1 cellular context compared by ENCODE assay signal in the genomic region with DNA sequence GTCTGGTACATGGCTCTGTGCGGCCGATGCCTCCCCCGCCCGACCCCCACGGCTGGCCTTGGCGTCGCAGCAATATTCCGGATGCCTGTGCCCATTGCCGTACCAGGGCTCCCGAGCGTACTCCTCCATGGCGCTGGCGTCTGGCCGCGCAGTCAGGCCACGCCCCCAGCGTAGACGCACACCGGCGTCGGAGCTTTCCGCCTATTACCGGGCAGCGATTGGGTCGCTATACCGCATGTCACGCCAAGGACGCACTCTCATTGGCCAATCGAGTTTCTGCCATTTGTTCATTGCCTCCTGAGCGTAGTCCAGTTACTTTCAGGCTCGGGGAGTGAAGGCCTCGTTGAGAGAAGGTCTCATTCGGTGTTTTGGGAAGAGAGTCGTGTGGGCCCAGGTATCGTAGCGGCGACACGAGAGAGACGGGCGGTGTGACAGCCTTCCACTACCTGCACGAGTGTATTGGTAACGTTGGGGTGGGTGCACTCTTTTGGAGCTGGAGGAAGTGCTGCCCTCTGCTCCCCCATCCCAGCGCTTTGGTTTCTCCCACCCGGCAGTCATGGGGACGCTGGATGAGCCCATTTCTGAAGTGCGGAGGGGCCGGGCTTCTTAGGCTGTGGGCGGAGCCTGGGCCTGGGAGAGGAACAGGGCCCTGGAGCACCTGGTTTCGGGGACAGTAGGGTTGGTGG.
TF ChIP-seq lines count a peak whose summit lies in the region.

A gene with protein sequence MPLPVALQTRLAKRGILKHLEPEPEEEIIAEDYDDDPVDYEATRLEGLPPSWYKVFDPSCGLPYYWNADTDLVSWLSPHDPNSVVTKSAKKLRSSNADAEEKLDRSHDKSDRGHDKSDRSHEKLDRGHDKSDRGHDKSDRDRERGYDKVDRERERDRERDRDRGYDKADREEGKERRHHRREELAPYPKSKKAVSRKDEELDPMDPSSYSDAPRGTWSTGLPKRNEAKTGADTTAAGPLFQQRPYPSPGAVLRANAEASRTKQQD (plus strand): TSS at position 310 of the 686 bp plus-strand sequence. CDS start 580 bp downstream, outside the sequence.
Gene TIMM17B, minus strand, starts transcription at position 148 of the 686 bp plus-strand sequence. Its CDS starts 19 bp downstream, at position 129.

TF ChIP-seq in HepG2, 621 proteins besides CTCF, POLR2A, EP300 and RAD21 (continued from another document and continues in another):
- TF ChIP-seq, protein P1, sequence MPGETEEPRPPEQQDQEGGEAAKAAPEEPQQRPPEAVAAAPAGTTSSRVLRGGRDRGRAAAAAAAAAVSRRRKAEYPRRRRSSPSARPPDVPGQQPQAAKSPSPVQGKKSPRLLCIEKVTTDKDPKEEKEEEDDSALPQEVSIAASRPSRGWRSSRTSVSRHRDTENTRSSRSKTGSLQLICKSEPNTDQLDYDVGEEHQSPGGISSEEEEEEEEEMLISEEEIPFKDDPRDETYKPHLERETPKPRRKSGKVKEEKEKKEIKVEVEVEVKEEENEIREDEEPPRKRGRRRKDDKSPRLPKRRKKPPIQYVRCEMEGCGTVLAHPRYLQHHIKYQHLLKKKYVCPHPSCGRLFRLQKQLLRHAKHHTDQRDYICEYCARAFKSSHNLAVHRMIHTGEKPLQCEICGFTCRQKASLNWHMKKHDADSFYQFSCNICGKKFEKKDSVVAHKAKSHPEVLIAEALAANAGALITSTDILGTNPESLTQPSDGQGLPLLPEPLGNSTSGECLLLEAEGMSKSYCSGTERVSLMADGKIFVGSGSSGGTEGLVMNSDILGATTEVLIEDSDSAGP (CRISPR knock-in tag; IDR thresholded peaks at IDR 0.05; ENCODE audit: borderline replicate concordance): peak; percentile 33
- no peak; the same call in 1 of the 2 replicates for TF ChIP-seq HBP1 (CRISPR knock-in tag; IDR thresholded peaks at IDR 0.05; ENCODE audit: low read depth)
- TF ChIP-seq GATA4 (IDR thresholded peaks at IDR 0.05; ENCODE audit: borderline replicate concordance, low read depth): peak; percentile 15; the same call in 1 of the 2 replicates
- TF ChIP-seq SUZ12 (IDR thresholded peaks at IDR 0.05; ENCODE audit: low read depth, low read length): no peak
- peak; percentile 85 for TF ChIP-seq RBFOX2 (IDR thresholded peaks at IDR 0.05; ENCODE audit: low read depth, low read length)
- TF ChIP-seq ZNF761 (CRISPR knock-in tag; conservative IDR thresholded peaks at IDR 0.05): no peak
- peak; percentile 79 for TF ChIP-seq FOXK2 (IDR thresholded peaks at IDR 0.05)
- no peak; the same call in none of the 2 replicates for TF ChIP-seq THAP11 (CRISPR knock-in tag; IDR thresholded peaks at IDR 0.05)
- TF ChIP-seq SAP130 (CRISPR knock-in tag; IDR thresholded peaks at IDR 0.05; ENCODE audit: low read depth): peak; percentile 63
- TF ChIP-seq AGO1 (IDR thresholded peaks at IDR 0.05; ENCODE audit: low read depth, low read length, poor library complexity, severe bottlenecking): no peak
- no peak for TF ChIP-seq TSC22D2 (CRISPR knock-in tag; IDR thresholded peaks at IDR 0.05; ENCODE audit: borderline replicate concordance)
- 0 out of 2 replicates have a peak, but pooled peaks have one; percentile 71 for TF ChIP-seq ZNF333 (CRISPR knock-in tag; IDR thresholded peaks at IDR 0.05; ENCODE audit: borderline replicate concordance)
- no peak for TF ChIP-seq SOX5 (CRISPR knock-in tag; IDR thresholded peaks at IDR 0.05; ENCODE audit: borderline replicate concordance)
- TF ChIP-seq TRIM24 (CRISPR knock-in tag; IDR thresholded peaks at IDR 0.05): no peak
- TF ChIP-seq HNRNPK (IDR thresholded peaks at IDR 0.05; ENCODE audit: low read depth, low read length, poor library complexity, severe bottlenecking): no peak
- no peak for TF ChIP-seq ZNF20 (CRISPR knock-in tag; IDR thresholded peaks at IDR 0.05)
- TF ChIP-seq ZNF138 (CRISPR knock-in tag; IDR thresholded peaks at IDR 0.05; ENCODE audit: low read depth): no peak
- TF ChIP-seq DRAP1 (CRISPR knock-in tag; IDR thresholded peaks at IDR 0.05): peak; percentile 84
- TF ChIP-seq KDM1A (CRISPR knock-in tag; IDR thresholded peaks at IDR 0.05): no peak
- TF ChIP-seq, protein P2, sequence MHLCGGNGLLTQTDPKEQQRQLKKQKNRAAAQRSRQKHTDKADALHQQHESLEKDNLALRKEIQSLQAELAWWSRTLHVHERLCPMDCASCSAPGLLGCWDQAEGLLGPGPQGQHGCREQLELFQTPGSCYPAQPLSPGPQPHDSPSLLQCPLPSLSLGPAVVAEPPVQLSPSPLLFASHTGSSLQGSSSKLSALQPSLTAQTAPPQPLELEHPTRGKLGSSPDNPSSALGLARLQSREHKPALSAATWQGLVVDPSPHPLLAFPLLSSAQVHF (CRISPR knock-in tag; IDR thresholded peaks at IDR 0.05): no peak
- no peak for TF ChIP-seq ZBTB42 (CRISPR knock-in tag; IDR thresholded peaks at IDR 0.05)
- TF ChIP-seq ARNTL (CRISPR knock-in tag; IDR thresholded peaks at IDR 0.05): no peak
- peak; percentile 85 for TF ChIP-seq POLR2G (IDR thresholded peaks at IDR 0.05; ENCODE audit: low read depth, low read length)
- no peak for TF ChIP-seq XBP1 (CRISPR knock-in tag; IDR thresholded peaks at IDR 0.05)
- TF ChIP-seq ASH2L (IDR thresholded peaks at IDR 0.05; ENCODE audit: insufficient read length, low read depth, low read length): peak; percentile 63
- 0 out of 2 replicates have a peak, but pooled peaks have one; percentile 30 for TF ChIP-seq ZBTB34 (CRISPR knock-in tag; IDR thresholded peaks at IDR 0.05)
- TF ChIP-seq, protein P3, sequence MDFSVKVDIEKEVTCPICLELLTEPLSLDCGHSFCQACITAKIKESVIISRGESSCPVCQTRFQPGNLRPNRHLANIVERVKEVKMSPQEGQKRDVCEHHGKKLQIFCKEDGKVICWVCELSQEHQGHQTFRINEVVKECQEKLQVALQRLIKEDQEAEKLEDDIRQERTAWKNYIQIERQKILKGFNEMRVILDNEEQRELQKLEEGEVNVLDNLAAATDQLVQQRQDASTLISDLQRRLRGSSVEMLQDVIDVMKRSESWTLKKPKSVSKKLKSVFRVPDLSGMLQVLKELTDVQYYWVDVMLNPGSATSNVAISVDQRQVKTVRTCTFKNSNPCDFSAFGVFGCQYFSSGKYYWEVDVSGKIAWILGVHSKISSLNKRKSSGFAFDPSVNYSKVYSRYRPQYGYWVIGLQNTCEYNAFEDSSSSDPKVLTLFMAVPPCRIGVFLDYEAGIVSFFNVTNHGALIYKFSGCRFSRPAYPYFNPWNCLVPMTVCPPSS (IDR thresholded peaks at IDR 0.05): no peak
- no peak for TF ChIP-seq ZNF816 (CRISPR knock-in tag; IDR thresholded peaks at IDR 0.05; ENCODE audit: borderline replicate concordance)
- TF ChIP-seq ATF7 (IDR thresholded peaks at IDR 0.05): peak; percentile 29; the same call in 1 of the 2 replicates
- TF ChIP-seq ATF7 (CRISPR knock-in tag; IDR thresholded peaks at IDR 0.05): no peak
- TF ChIP-seq, protein P4, sequence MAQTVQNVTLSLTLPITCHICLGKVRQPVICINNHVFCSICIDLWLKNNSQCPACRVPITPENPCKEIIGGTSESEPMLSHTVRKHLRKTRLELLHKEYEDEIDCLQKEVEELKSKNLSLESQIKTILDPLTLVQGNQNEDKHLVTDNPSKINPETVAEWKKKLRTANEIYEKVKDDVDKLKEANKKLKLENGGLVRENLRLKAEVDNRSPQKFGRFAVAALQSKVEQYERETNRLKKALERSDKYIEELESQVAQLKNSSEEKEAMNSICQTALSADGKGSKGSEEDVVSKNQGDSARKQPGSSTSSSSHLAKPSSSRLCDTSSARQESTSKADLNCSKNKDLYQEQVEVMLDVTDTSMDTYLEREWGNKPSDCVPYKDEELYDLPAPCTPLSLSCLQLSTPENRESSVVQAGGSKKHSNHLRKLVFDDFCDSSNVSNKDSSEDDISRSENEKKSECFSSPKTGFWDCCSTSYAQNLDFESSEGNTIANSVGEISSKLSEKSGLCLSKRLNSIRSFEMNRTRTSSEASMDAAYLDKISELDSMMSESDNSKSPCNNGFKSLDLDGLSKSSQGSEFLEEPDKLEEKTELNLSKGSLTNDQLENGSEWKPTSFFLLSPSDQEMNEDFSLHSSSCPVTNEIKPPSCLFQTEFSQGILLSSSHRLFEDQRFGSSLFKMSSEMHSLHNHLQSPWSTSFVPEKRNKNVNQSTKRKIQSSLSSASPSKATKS (CRISPR knock-in tag; IDR thresholded peaks at IDR 0.05): no peak
- TF ChIP-seq HNF1A (IDR thresholded peaks at IDR 0.05; ENCODE audit: low read depth): no peak
- TF ChIP-seq HNF1A (CRISPR knock-in tag; IDR thresholded peaks at IDR 0.05; ENCODE audit: borderline replicate concordance): no peak
- TF ChIP-seq ZNF354B (CRISPR knock-in tag; IDR thresholded peaks at IDR 0.05): no peak
- TF ChIP-seq, protein P5, sequence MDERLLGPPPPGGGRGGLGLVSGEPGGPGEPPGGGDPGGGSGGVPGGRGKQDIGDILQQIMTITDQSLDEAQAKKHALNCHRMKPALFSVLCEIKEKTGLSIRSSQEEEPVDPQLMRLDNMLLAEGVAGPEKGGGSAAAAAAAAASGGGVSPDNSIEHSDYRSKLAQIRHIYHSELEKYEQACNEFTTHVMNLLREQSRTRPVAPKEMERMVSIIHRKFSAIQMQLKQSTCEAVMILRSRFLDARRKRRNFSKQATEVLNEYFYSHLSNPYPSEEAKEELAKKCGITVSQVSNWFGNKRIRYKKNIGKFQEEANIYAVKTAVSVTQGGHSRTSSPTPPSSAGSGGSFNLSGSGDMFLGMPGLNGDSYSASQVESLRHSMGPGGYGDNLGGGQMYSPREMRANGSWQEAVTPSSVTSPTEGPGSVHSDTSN (CRISPR knock-in tag; IDR thresholded peaks at IDR 0.05): peak; percentile 58
- TF ChIP-seq, protein P6, sequence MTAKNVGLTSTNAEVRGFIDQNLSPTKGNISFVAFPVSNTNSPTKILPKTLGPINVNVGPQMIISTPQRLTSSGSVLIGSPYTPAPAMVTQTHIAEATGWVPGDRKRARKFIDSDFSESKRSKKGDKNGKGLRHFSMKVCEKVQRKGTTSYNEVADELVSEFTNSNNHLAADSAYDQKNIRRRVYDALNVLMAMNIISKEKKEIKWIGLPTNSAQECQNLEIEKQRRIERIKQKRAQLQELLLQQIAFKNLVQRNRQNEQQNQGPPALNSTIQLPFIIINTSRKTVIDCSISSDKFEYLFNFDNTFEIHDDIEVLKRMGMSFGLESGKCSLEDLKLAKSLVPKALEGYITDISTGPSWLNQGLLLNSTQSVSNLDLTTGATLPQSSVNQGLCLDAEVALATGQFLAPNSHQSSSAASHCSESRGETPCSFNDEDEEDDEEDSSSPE (CRISPR knock-in tag; IDR thresholded peaks at IDR 0.05): 0 out of 2 replicates have a peak, but pooled peaks have one; percentile 14
- TF ChIP-seq ZNF564 (CRISPR knock-in tag; IDR thresholded peaks at IDR 0.05): peak; percentile 25; the same call in 1 of the 2 replicates
- TF ChIP-seq, protein P7, sequence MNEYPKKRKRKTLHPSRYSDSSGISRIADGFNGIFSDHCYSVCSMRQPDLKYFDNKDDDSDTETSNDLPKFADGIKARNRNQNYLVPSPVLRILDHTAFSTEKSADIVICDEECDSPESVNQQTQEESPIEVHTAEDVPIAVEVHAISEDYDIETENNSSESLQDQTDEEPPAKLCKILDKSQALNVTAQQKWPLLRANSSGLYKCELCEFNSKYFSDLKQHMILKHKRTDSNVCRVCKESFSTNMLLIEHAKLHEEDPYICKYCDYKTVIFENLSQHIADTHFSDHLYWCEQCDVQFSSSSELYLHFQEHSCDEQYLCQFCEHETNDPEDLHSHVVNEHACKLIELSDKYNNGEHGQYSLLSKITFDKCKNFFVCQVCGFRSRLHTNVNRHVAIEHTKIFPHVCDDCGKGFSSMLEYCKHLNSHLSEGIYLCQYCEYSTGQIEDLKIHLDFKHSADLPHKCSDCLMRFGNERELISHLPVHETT (CRISPR knock-in tag; conservative IDR thresholded peaks at IDR 0.05): no peak
- TF ChIP-seq ZNF510 (CRISPR knock-in tag; IDR thresholded peaks at IDR 0.05; ENCODE audit: low read depth): no peak
